ENCODE assay signal across 37 cellular contexts in genomic region chr5:170468633-170469032, GRCh38. TPM values are rescaled to one million over a fixed set of nuclear protein-coding genes. Genes with fewer than 3 reads are reported as not detected.
"Had no signal": no experiment of that assay in that cellular context is flagged by ENCODE, and none has a peak within 500 bp of the region (broad histone marks: within the 10 kb centered on the region; RNA-seq: fewer than 3 reads in every experiment).

No MANE protein-coding gene starts in this region.

- H3K36me3 ChIP-seq: MG63 had no signal

- H3K27ac ChIP-seq: KMS-11 had no signal

- DNase-seq: Karpas-422, Kasumi-1, KG1, MG63, MM.1S, MV-4-11, NCI-H1048, NCI-H1092, NCI-H1092 treated with DMSO at 0.1 percent for 48 hours, NCI-H1105, NCI-H1105 treated with DMSO at 0.1 percent for 48 hours, NCI-H1417, NCI-H1417 treated with DMSO at 0.1 percent for 48 hours, NCI-H1436, NCI-H1436 treated with DMSO at 0.1 percent for 48 hours, NCI-H146, NCI-H1694, NCI-H1694 treated with DMSO at 0.1 percent for 48 hours, NCI-H187, NCI-H187 treated with DMSO at 0.1 percent for 48 hours, NCI-H1930, NCI-H2029, NCI-H2029 treated with DMSO at 0.1 percent for 48 hours, NCI-H2081, NCI-H2081 treated with DMSO at 0.1 percent for 48 hours, NCI-H2107, NCI-H2171, NCI-H2171 treated with DMSO at 0.1 percent for 48 hours, NCI-H2227 treated with DMSO at 0.1 percent for 48 hours, NCI-H226, NCI-H345, NCI-H446, NCI-H446 treated with DMSO at 0.1 percent for 48 hours had no signal

- H3K4me3 ChIP-seq: MG63 had no signal

- H3K27me3 ChIP-seq: MG63 had no signal

- H3K9me3 ChIP-seq: MG63 had no signal

RNA-seq across cellular contexts. Expression of gene KCNIP1, which starts 35.2 kb away (rescaled TPM):
- total RNA-seq: LHCN-M2, MCF 10A, NCI-H460 had no signal
